Comparison of ENCODE assay signal across 8 cellular contexts in genomic region chr10:86363184-86363832, GRCh38. TPM values are rescaled to one million over a fixed set of nuclear protein-coding genes. Genes with fewer than 3 reads are reported as not detected.
DNase-seq lines count a peak whose midpoint lies in the region; ATAC-seq, FAIRE-seq and TF ChIP-seq lines count a peak whose summit lies in the region.

No MANE protein-coding gene starts in this region.

- no peak overlapping the region for H3K18ac ChIP-seq in mesendoderm (ENCODE audit: low read length)

- no peak overlapping the region for H2BK15ac ChIP-seq in mesendoderm (replicated peaks; ENCODE audit: low read depth)

- H4K5ac ChIP-seq in mesendoderm (ENCODE audit: low read length): no peak overlapping the region

- H3K56ac ChIP-seq in mesendoderm (ENCODE audit: low read length): peak overlapping the region; percentile 74

- no peak overlapping the region for H2AK5ac ChIP-seq in mesendoderm (ENCODE audit: low read length)

- no peaks in the 10 kb centered on the region for H3K36me3 Mint-ChIP-seq in CD4-positive, alpha-beta memory T cell

- ATAC-seq in HG03432 (IDR thresholded peaks at IDR 0.05; ENCODE audit: unreplicated experiment) (peak; percentile 30), GM19324 (IDR thresholded peaks at IDR 0.05; ENCODE audit: low FRiP score, unreplicated experiment) (no peak)

- peaks cover 44% of the 10 kb centered on the region for H3K27me3 ChIP-seq in mesendoderm (ENCODE audit: insufficient read depth, low read length, poor library complexity)
- H3K27me3 ChIP-seq in CD4-positive, alpha-beta memory T cell (ENCODE audit: insufficient read depth, low read length): peaks cover 17% of the 10 kb centered on the region

- no peak overlapping the region for H4K8ac ChIP-seq in mesendoderm (ENCODE audit: low read depth, low read length)

- H2BK120ac ChIP-seq in mesendoderm (ENCODE audit: low read depth, low read length): no peak overlapping the region

- peaks cover 27 to 32% of the 10 kb centered on the region in 2 donors for H3K27me3 Mint-ChIP-seq in CD4-positive, alpha-beta memory T cell

- peaks cover 1% of the 10 kb centered on the region for H3K4me1 ChIP-seq in mesendoderm (ENCODE audit: control insufficient read depth, low read depth, low read length)
- H3K4me1 ChIP-seq in CD4-positive, alpha-beta memory T cell (ENCODE audit: insufficient read depth, low read length): peaks cover 22% of the 10 kb centered on the region

- no peaks in the 10 kb centered on the region for H3K79me1 ChIP-seq in mesendoderm (ENCODE audit: low read length)

- WGBS in mesendoderm (ENCODE audit: extremely low coverage, insufficient coverage, low lambda C conversion rate): no CpG with 5 or more reads among the region's 80 CpGs

- H3K4me2 ChIP-seq in mesendoderm (ENCODE audit: low read length): peak overlapping the region; percentile 71

- H3K36me3 ChIP-seq in mesendoderm (ENCODE audit: control insufficient read depth, insufficient read depth, low read length): no peaks in the 10 kb centered on the region
- no peaks in the 10 kb centered on the region for H3K36me3 ChIP-seq in CD4-positive, alpha-beta memory T cell (ENCODE audit: insufficient read depth, low read length)

- H3K4me1 Mint-ChIP-seq in CD4-positive, alpha-beta memory T cell: peaks cover 5 to 32% (median 14%) of the 10 kb centered on the region in 4 donors

- no peak for FAIRE-seq in D721Med (lab: Jason Lieb, UNC)

- H3K9me3 Mint-ChIP-seq in CD4-positive, alpha-beta memory T cell: peaks cover 0 to 3% (median 0%) of the 10 kb centered on the region in 8 donors

- no peak overlapping the region for H2BK5ac ChIP-seq in mesendoderm (ENCODE audit: low read length)

- H3K9me3 ChIP-seq in CD4-positive, alpha-beta memory T cell (ENCODE audit: control insufficient read depth in 1 of 2, low read length in 2 of 2): no peaks in the 10 kb centered on the region

- no peak for TF ChIP-seq CTCF in D721Med (IDR thresholded peaks at IDR 0.05; ENCODE audit: insufficient read depth, missing control alignments)

- no peak overlapping the region for H3K23ac ChIP-seq in mesendoderm (ENCODE audit: low read length)

- H3K27ac Mint-ChIP-seq in CD4-positive, alpha-beta memory T cell: no peak overlapping the region

- H3K27ac ChIP-seq in cingulate gyrus (ENCODE audit: low read depth, low read length): peak overlapping the region; percentile 54
- H3K27ac ChIP-seq in mesendoderm (ENCODE audit: low read depth, low read length): no peak overlapping the region
- no peak overlapping the region for H3K27ac ChIP-seq in CD4-positive, alpha-beta memory T cell (ENCODE audit: low read depth, low read length)

- H3K4ac ChIP-seq in mesendoderm (ENCODE audit: low read depth, low read length): no peak overlapping the region

- DNase-seq in D721Med (ENCODE audit: insufficient read length, low spot score) (peak; percentile 71), mesendoderm (peak; percentile 83), AG08396 (ENCODE audit: low spot score) (no peak)
- DNase-seq in stimulated activated CD4-positive, alpha-beta T cell treated with anti-CD3 and anti-CD28 coated beads, Interleukin-4, amount 100 ng/mL, for 24 hours: no peak
- DNase-seq in CD4-positive, alpha-beta memory T cell: no peak

- intact Hi-C loops in CD4-positive, alpha-beta memory T cell (cut with micrococcal nuclease): no loop called here

- no peak overlapping the region for H3K4me3 ChIP-seq in mesendoderm (ENCODE audit: low read length)
- no peak overlapping the region for H3K4me3 ChIP-seq in CD4-positive, alpha-beta memory T cell (ENCODE audit: low read length in 2 of 2)

- CTCF ChIA-PET in CD4-positive, alpha-beta memory T cell (lab: Charles Lee; ENCODE audit: partially characterized antibody): no interaction called here

- no peaks in the 10 kb centered on the region for H3K79me2 ChIP-seq in mesendoderm (ENCODE audit: control insufficient read depth, insufficient read depth, low read length)

- H3K4me3 Mint-ChIP-seq in CD4-positive, alpha-beta memory T cell: peak overlapping the region in 2 of 8 donors; percentile 26 to 31

- H3K9ac ChIP-seq in mesendoderm (ENCODE audit: low read length): peak overlapping the region; percentile 43

- POLR2A ChIA-PET in CD4-positive, alpha-beta memory T cell (lab: Charles Lee; ENCODE audit: partially characterized antibody): no interaction called here

RNA-seq across cellular contexts. Expression of gene GRID1, which starts 3.3 kb away (rescaled TPM):
- 0.28 TPM for polyA plus RNA-seq in mesendoderm (2013, experiment 1 of 2)
- 0.29 TPM for polyA plus RNA-seq in mesendoderm (2013, experiment 2 of 2)
- total RNA-seq in CD4-positive, alpha-beta memory T cell: not detected
- polyA plus RNA-seq in CD4-positive, alpha-beta memory T cell: not detected

Comparison
In these comparisons a context has a peak if more than half of its experiments do, and no peak if none do; other contexts are left out.
1. DNase-seq: peak in D721Med (single experiment) and mesendoderm (single experiment); none in AG08396 (single experiment), stimulated activated CD4-positive, alpha-beta T cell treated with anti-CD3 and anti-CD28 coated beads, Interleukin-4, amount 100 ng/mL, for 24 hours (single experiment) and CD4-positive, alpha-beta memory T cell (0 of 5).